ENCODE assay signal across 39 cellular contexts in genomic region chr2:72399879-72400278, GRCh38.
"Had no signal": no experiment of that assay in that cellular context is flagged by ENCODE, and none has a peak within 500 bp of the region (broad histone marks: within the 10 kb centered on the region; RNA-seq: fewer than 3 reads in every experiment).

No MANE protein-coding gene starts in this region.

- H3K27me3 Mint-ChIP-seq: activated naive CD4-positive, alpha-beta T cell treated with anti-CD3 and anti-CD28 coated beads, Interleukin-2, amount 10 ng/mL, durations not matched to agents 7 days and 5 days; activated naive CD4-positive, alpha-beta T cell treated with anti-CD3 and anti-CD28 coated beads, Interleukin-2, amount 50 U/mL, for 24 hours; activated naive CD8-positive, alpha-beta T cell; activated naive CD8-positive, alpha-beta T cell treated with anti-CD3 and anti-CD28 coated beads for 36 hours; activated naive CD8-positive, alpha-beta T cell treated with anti-CD3 and anti-CD28 coated beads, Interleukin-2, amount 10 ng/mL, durations not matched to agents 7 days and 5 days; activated naive CD8-positive, alpha-beta T cell treated with anti-CD3 and anti-CD28 coated beads, Interleukin-2, amount 50 U/mL, for 24 hours; activated T-cell treated with anti-CD3 and anti-CD28 coated beads, Interleukin-2, amount 50 U/mL, for 24 hours; activated T-helper 17 cell treated with anti-CD3 and anti-CD28 coated beads, Interleukin-2, amount 50 U/mL, for 72 hours; brain; central memory CD8-positive, alpha-beta T cell had no signal

- H3K4me3 ChIP-seq: adrenal gland, ascending aorta, body of pancreas, breast epithelium, cardiac muscle cell had no signal

- ATAC-seq: activated naive CD4-positive, alpha-beta T cell treated with anti-CD3 and anti-CD28 coated beads, Interleukin-2, amount 50 U/mL, for 72 hours; activated naive CD8-positive, alpha-beta T cell treated with anti-CD3 and anti-CD28 coated beads, Interleukin-2, amount 50 U/mL, for 24 hours; activated T-cell treated with anti-CD3 and anti-CD28 coated beads, Interleukin-2, amount 50 U/mL, for 4 hours; activated T-cell treated with anti-CD3 and anti-CD28 coated beads, Interleukin-2, amount 50 U/mL, for 72 hours; activated T-helper 17 cell treated with anti-CD3 and anti-CD28 coated beads, Interleukin-2, amount 50 U/mL, for 72 hours; body of pancreas had no signal

- H3K27ac ChIP-seq: adrenal gland, ascending aorta, body of pancreas, brain microvascular endothelial cell, breast epithelium, cardiac muscle cell had no signal

- DNase-seq: activated effector memory CD4-positive, alpha-beta T cell treated with anti-CD3 and anti-CD28 coated beads, Interleukin-2, amount 50 U/mL, for 16 hours; activated effector memory CD4-positive, alpha-beta T cell treated with Interleukin-2 at 50 U/mL for 16 hours; activated gamma-delta T cell; activated gamma-delta T cell treated with Interleukin-2 at 50 U/mL for 16 hours; activated naive CD4-positive, alpha-beta T cell; activated naive CD4-positive, alpha-beta T cell treated with anti-CD3 and anti-CD28 coated beads for 36 hours; activated naive CD4-positive, alpha-beta T cell treated with anti-CD3 and anti-CD28 coated beads, Interleukin-2, amount 10 ng/mL, durations not matched to agents 7 days and 5 days; activated naive CD4-positive, alpha-beta T cell treated with anti-CD3 and anti-CD28 coated beads, Interleukin-2, amount 50 U/mL, for 16 hours; activated naive CD4-positive, alpha-beta T cell treated with Interleukin-2 at 50 U/mL for 16 hours; activated naive CD8-positive, alpha-beta T cell treated with anti-CD3 and anti-CD28 coated beads for 36 hours; activated naive CD8-positive, alpha-beta T cell treated with anti-CD3 and anti-CD28 coated beads, Interleukin-2, amount 10 ng/mL, durations not matched to agents 7 days and 5 days; activated naive CD8-positive, alpha-beta T cell treated with anti-CD3 and anti-CD28 coated beads, Interleukin-2, amount 50 U/mL, for 24 hours; activated T-cell treated with anti-CD3 and anti-CD28 coated beads, Interleukin-2, amount 50 U/mL, for 24 hours; activated T-cell treated with anti-CD3 and anti-CD28 coated beads, Interleukin-2, amount 50 U/mL, for 4 hours; activated T-cell treated with anti-CD3 and anti-CD28 coated beads, Interleukin-2, amount 50 U/mL, for 48 hours; activated T-cell treated with anti-CD3 and anti-CD28 coated beads, Interleukin-2, amount 50 U/mL, for 72 hours; adrenal gland; amniotic stem cell; amygdala; anterior cingulate cortex; aorta; body of pancreas; brain microvascular endothelial cell; caudate nucleus; central memory CD4-positive, alpha-beta T cell; cerebellar nuclear complex had no signal

- H3K36me3 ChIP-seq: adrenal gland, ascending aorta, brain microvascular endothelial cell, breast epithelium, cardiac muscle cell had no signal

- H3K4me1 Mint-ChIP-seq: activated naive CD4-positive, alpha-beta T cell treated with anti-CD3 and anti-CD28 coated beads, Interleukin-2, amount 10 ng/mL, durations not matched to agents 7 days and 5 days; activated naive CD4-positive, alpha-beta T cell treated with anti-CD3 and anti-CD28 coated beads, Interleukin-2, amount 50 U/mL, for 24 hours; activated naive CD8-positive, alpha-beta T cell treated with anti-CD3 and anti-CD28 coated beads for 36 hours; activated naive CD8-positive, alpha-beta T cell treated with anti-CD3 and anti-CD28 coated beads, Interleukin-2, amount 10 ng/mL, durations not matched to agents 7 days and 5 days; activated naive CD8-positive, alpha-beta T cell treated with anti-CD3 and anti-CD28 coated beads, Interleukin-2, amount 50 U/mL, for 24 hours; activated T-helper 17 cell treated with anti-CD3 and anti-CD28 coated beads, Interleukin-2, amount 50 U/mL, for 72 hours; brain; central memory CD8-positive, alpha-beta T cell had no signal

- H3K4me1 ChIP-seq: adrenal gland, ascending aorta, body of pancreas, breast epithelium had no signal

- H3K27ac Mint-ChIP-seq: activated naive CD4-positive, alpha-beta T cell treated with anti-CD3 and anti-CD28 coated beads for 36 hours; activated naive CD4-positive, alpha-beta T cell treated with anti-CD3 and anti-CD28 coated beads, Interleukin-2, amount 10 ng/mL, durations not matched to agents 7 days and 5 days; activated naive CD4-positive, alpha-beta T cell treated with anti-CD3 and anti-CD28 coated beads, Interleukin-2, amount 50 U/mL, for 24 hours; activated naive CD4-positive, alpha-beta T cell treated with anti-CD3 and anti-CD28 coated beads, Interleukin-2, amount 50 U/mL, for 72 hours; activated naive CD8-positive, alpha-beta T cell; activated naive CD8-positive, alpha-beta T cell treated with anti-CD3 and anti-CD28 coated beads for 36 hours; activated naive CD8-positive, alpha-beta T cell treated with anti-CD3 and anti-CD28 coated beads, Interleukin-2, amount 10 ng/mL, durations not matched to agents 7 days and 5 days; activated naive CD8-positive, alpha-beta T cell treated with anti-CD3 and anti-CD28 coated beads, Interleukin-2, amount 50 U/mL, for 24 hours; activated T-cell treated with anti-CD3 and anti-CD28 coated beads, Interleukin-2, amount 50 U/mL, for 24 hours; activated T-cell treated with anti-CD3 and anti-CD28 coated beads, Interleukin-2, amount 50 U/mL, for 72 hours; activated T-helper 1 cell treated with anti-CD3 and anti-CD28 coated beads, Interleukin-12 subunit alpha, Interleukin-12 subunit beta, Interleukin-2, Interleukin-4 antibody, amounts not matched to agents 30 ng/mL and 10 ng/mL and 1 ng/mL, durations not matched to agents 14 hours and 24 hours and 36 hours; activated T-helper 17 cell treated with anti-CD3 and anti-CD28 coated beads, Interleukin-2, amount 50 U/mL, for 72 hours; activated T-helper 2 cell treated with anti-CD3 and anti-CD28 coated beads, Interferon-gamma antibody, Interleukin-2, Interleukin-4, amounts not matched to agents 10 μg/mL and 5 μg/mL and 100 μg/mL, durations not matched to agents 14 hours and 24 hours and 36 hours; brain had no signal

- H3K27me3 ChIP-seq: adrenal gland, ascending aorta, body of pancreas, brain microvascular endothelial cell, breast epithelium, cardiac muscle cell had no signal

- FAIRE-seq: astrocyte, bronchial epithelial cell had no signal

- H3K9me3 ChIP-seq: body of pancreas had no signal

- H3K36me3 Mint-ChIP-seq: activated naive CD4-positive, alpha-beta T cell treated with anti-CD3 and anti-CD28 coated beads, Interleukin-2, amount 10 ng/mL, durations not matched to agents 7 days and 5 days had no signal

- H3K4me3 Mint-ChIP-seq: activated naive CD4-positive, alpha-beta T cell treated with anti-CD3 and anti-CD28 coated beads for 36 hours; activated naive CD4-positive, alpha-beta T cell treated with anti-CD3 and anti-CD28 coated beads, Interleukin-2, amount 10 ng/mL, durations not matched to agents 7 days and 5 days; activated naive CD4-positive, alpha-beta T cell treated with anti-CD3 and anti-CD28 coated beads, Interleukin-2, amount 50 U/mL, for 24 hours; activated naive CD8-positive, alpha-beta T cell; activated naive CD8-positive, alpha-beta T cell treated with anti-CD3 and anti-CD28 coated beads for 36 hours; activated naive CD8-positive, alpha-beta T cell treated with anti-CD3 and anti-CD28 coated beads, Interleukin-2, amount 10 ng/mL, durations not matched to agents 7 days and 5 days; activated naive CD8-positive, alpha-beta T cell treated with anti-CD3 and anti-CD28 coated beads, Interleukin-2, amount 50 U/mL, for 24 hours; activated T-cell treated with anti-CD3 and anti-CD28 coated beads, Interleukin-2, amount 50 U/mL, for 24 hours; activated T-cell treated with anti-CD3 and anti-CD28 coated beads, Interleukin-2, amount 50 U/mL, for 4 hours; activated T-cell treated with anti-CD3 and anti-CD28 coated beads, Interleukin-2, amount 50 U/mL, for 72 hours; activated T-helper 1 cell treated with anti-CD3 and anti-CD28 coated beads, Interleukin-12 subunit alpha, Interleukin-12 subunit beta, Interleukin-2, Interleukin-4 antibody, amounts not matched to agents 30 ng/mL and 10 ng/mL and 1 ng/mL, durations not matched to agents 14 hours and 24 hours and 36 hours; activated T-helper 17 cell treated with anti-CD3 and anti-CD28 coated beads, Interleukin-2, amount 50 U/mL, for 72 hours; brain; central memory CD8-positive, alpha-beta T cell had no signal
